Comparison of ENCODE assay signal across 19 cellular contexts in the genomic region with DNA sequence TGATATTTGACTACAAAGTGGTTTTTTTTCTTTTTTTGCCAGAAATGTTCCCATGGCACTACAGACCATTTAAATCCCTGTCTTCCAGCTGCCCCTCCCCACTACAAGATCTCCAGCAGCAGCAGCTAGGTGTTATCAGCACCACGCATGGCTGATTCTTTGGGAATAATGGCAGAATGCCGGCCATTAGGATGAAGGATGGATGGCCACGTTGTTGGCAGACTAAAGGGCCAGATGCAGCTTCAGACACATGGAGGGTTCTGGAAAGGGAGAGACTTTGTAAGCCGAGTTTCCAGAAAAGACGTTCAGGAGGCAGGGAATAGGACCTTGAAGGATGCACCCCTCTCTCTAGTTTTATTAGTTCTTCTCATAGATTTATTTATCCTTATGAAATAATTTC. TPM values are rescaled to one million over a fixed set of nuclear protein-coding genes. Genes with fewer than 3 reads are reported as not detected.
A peak's percentile ranks its signal among the peaks of the same experiment; 100 is the strongest.
DNase-seq lines count a peak whose midpoint lies in the region; ATAC-seq and TF ChIP-seq lines count a peak whose summit lies in the region.
"Had no signal": no experiment of that assay in that cellular context is flagged by ENCODE, and none has a peak within 500 bp of the region (broad histone marks: within the 10 kb centered on the region; RNA-seq: fewer than 3 reads in every experiment).

No MANE protein-coding gene starts in this region.

- H3K9me3 Mint-ChIP-seq in brain = no peaks in the 10 kb centered on the region
- no peaks in the 10 kb centered on the region for H3K9me3 Mint-ChIP-seq in nephron

- TF ChIP-seq CTCF in brain (conservative IDR thresholded peaks at IDR 0.05) = no peak
- no peak for TF ChIP-seq CTCF in nephron (IDR thresholded peaks at IDR 0.05; ENCODE audit: unreplicated experiment in 3 of 3)

- no peaks in the 10 kb centered on the region for H3K27me3 Mint-ChIP-seq in brain
- H3K27me3 Mint-ChIP-seq in nephron (ENCODE audit: low read depth) = peaks cover 22% of the 10 kb centered on the region

- no peaks in the 10 kb centered on the region for H3K36me3 Mint-ChIP-seq in brain
- no peaks in the 10 kb centered on the region for H3K36me3 Mint-ChIP-seq in nephron (ENCODE audit: low read depth)

- H3K27ac Mint-ChIP-seq in brain (peak overlapping the region; percentile 49 to 97 (median 89)), nephron (peak overlapping the region in 2 of 3 experiments; percentile 24 to 48)

- H3K4me3 Mint-ChIP-seq in brain (peak overlapping the region in 3 of 5 experiments; percentile 40 to 54 (median 42)), nephron (no peak overlapping the region)

- intact Hi-C loops in Right ventricle myocardium inferior (cut with DNase I) = no loop called here

- H3K4me1 Mint-ChIP-seq in brain (peaks cover 38% of the 10 kb centered on the region), nephron (peaks cover 22% of the 10 kb centered on the region)

- peak; percentile 44 to 56 for DNase-seq in NCI-H524 (lab: John Stamatoyannopoulos, UW)
- no peak for DNase-seq in NCI-H524 treated with DMSO at 0.1 percent for 48 hours (lab: John Stamatoyannopoulos, UW)
- no peak for DNase-seq in NCI-H510A (lab: John Stamatoyannopoulos, UW)
- DNase-seq in Right ventricle myocardium inferior (ENCODE audit: missing footprints) = no peak
- DNase-seq: Calu3, DMS79 treated with DMSO at 0.1 percent for 48 hours, H7, NCI-H1048, NCI-H1417, NCI-H187 treated with DMSO at 0.1 percent for 48 hours, NCI-H510A treated with DMSO at 0.1 percent for 48 hours, NCI-H774, PC-9, Right ventricle myocardium superior had no signal

- ATAC-seq in GM18517 (IDR thresholded peaks at IDR 0.05; ENCODE audit: unreplicated experiment) (no peak), Right ventricle myocardium inferior (no peak)

RNA-seq across cellular contexts. Expression of gene MED9, which starts 10.3 kb away (rescaled TPM):
- polyA plus RNA-seq in brain (ENCODE audit: insufficient read depth, low read depth, low replicate concordance) = 32.0 TPM
- 40.4 TPM for total RNA-seq in Right ventricle myocardium inferior

RNA-seq across cellular contexts. Expression of gene RASD1, which starts 29.7 kb away (rescaled TPM):
- 79.5 TPM for polyA plus RNA-seq in brain (ENCODE audit: insufficient read depth, low read depth, low replicate concordance)
- 45.3 TPM for total RNA-seq in Right ventricle myocardium inferior
- total RNA-seq: A172, Calu3, RPMI7951 had no signal

Comparison
In these comparisons a context has a peak if more than half of its experiments do, and no peak if none do; other contexts are left out.
1. DNase-seq: peak in NCI-H524 (2 of 2); none in NCI-H524 treated with DMSO at 0.1 percent for 48 hours (single experiment), NCI-H510A (single experiment) and Right ventricle myocardium inferior (single experiment).
2. H3K4me3 Mint-ChIP-seq: peak in brain (3 of 5); none in nephron (0 of 3).